ENCODE assay signal across 19 cellular contexts in the genomic region with DNA sequence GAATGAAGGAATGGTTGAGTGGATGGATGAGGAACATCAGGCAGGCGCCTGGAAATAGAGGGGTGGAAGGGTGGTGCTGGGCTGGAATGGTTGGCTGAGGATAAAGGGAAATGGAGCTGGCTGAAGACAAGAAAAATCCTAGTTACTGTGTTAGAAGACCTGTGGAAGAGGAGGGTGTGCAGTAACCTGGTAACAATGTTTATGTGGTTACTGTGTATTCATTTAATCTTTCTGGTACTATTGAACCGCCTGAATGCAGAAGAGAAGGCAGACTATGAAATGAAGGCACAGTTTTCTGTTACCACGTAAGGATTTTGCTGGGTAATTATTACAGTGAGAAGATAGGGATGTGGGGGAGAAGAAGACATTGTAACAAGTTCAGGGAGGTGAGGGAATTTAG.
DNase-seq lines count a peak whose midpoint lies in the region; ATAC-seq and TF ChIP-seq lines count a peak whose summit lies in the region.
"Had no signal": no experiment of that assay in that cellular context is flagged by ENCODE, and none has a peak within 500 bp of the region (broad histone marks: within the 10 kb centered on the region; RNA-seq: fewer than 3 reads in every experiment).

No MANE protein-coding gene starts in this region.

- H3K9ac ChIP-seq in PC-3 (ENCODE audit: low read length) (no peak overlapping the region), trophoblast cell (ENCODE audit: low read length) (no peak overlapping the region)
- H3K9ac ChIP-seq: BLaER1 treated with 17β-estradiol and CSF1 and Interleukin-3, amounts not matched to agents 10 nM and 100 nM; SK-N-SH had no signal

- no peak overlapping the region for H4K12ac ChIP-seq in trophoblast cell (ENCODE audit: low read depth, low read length)

- no peaks in the 10 kb centered on the region for H3K9me3 ChIP-seq in PC-3 (ENCODE audit: low read length)
- peaks cover 1% of the 10 kb centered on the region for H3K9me3 ChIP-seq in trophoblast cell (ENCODE audit: insufficient read depth, low read depth, low read length)
- H3K9me3 ChIP-seq: BLaER1 treated with 17β-estradiol and CSF1 and Interleukin-3, amounts not matched to agents 10 nM and 100 nM; Peyer's patch; SK-N-SH; thoracic aorta had no signal

- H3K4ac ChIP-seq in trophoblast cell (ENCODE audit: low read depth, low read length) = no peak overlapping the region

- H3K79me2 ChIP-seq in PC-3 (ENCODE audit: low read length) (peaks cover 60% of the 10 kb centered on the region), trophoblast cell (ENCODE audit: control insufficient read depth, insufficient read depth, low read length, poor library complexity) (no peaks in the 10 kb centered on the region)

- peak overlapping the region; percentile 12 for H2BK12ac ChIP-seq in trophoblast cell (ENCODE audit: low read length)

- no peaks in the 10 kb centered on the region for H3K9me2 ChIP-seq in PC-3 (replicated peaks; ENCODE audit: low read length)
- H3K9me2 ChIP-seq: SK-N-SH had no signal

- H3K27ac Mint-ChIP-seq in effector memory CD8-positive, alpha-beta T cell = peak overlapping the region; percentile 3 to 84

- H4K20me1 ChIP-seq in PC-3 (ENCODE audit: low read length) = peaks cover 7% of the 10 kb centered on the region; the same call in 1 of the 2 replicates

- H3F3A ChIP-seq in PC-3 (ENCODE audit: low read length, unreplicated experiment) = no peaks in the 10 kb centered on the region

- H2AFZ ChIP-seq in PC-3 (ENCODE audit: low read length) (no peak overlapping the region), trophoblast cell (ENCODE audit: insufficient read depth, low read length, poor library complexity) (no peak overlapping the region)

- H3K18ac ChIP-seq in trophoblast cell (ENCODE audit: low read length) = no peak overlapping the region

- no peak overlapping the region for H3K23ac ChIP-seq in trophoblast cell (ENCODE audit: low read length)

- H3K4me2 ChIP-seq in PC-3 (ENCODE audit: low read length) (0 out of 2 replicates have a peak overlapping the region, but pooled peaks have one; percentile 33), trophoblast cell (ENCODE audit: low read length) (no peak overlapping the region)
- H3K4me2 ChIP-seq: SK-N-SH had no signal

- no peak overlapping the region for H3K14ac ChIP-seq in trophoblast cell (ENCODE audit: low read length)

- H4K91ac ChIP-seq in trophoblast cell (ENCODE audit: low read depth, low read length) = peak overlapping the region; percentile 42

- DNase-seq in NCI-H2171 treated with DMSO at 0.1 percent for 48 hours (lab: John Stamatoyannopoulos, UW) (peak; percentile 32), NCI-H2171 (lab: John Stamatoyannopoulos, UW) (no peak), PC-3 (no peak), trophoblast cell (no peak), medulla oblongata (ENCODE audit: extremely low spot score) (no peak), HPDE6-E6E7 (ENCODE audit: extremely low spot score) (no peak)
- no peak for DNase-seq in effector memory CD8-positive, alpha-beta T cell
- DNase-seq: activated CD4-positive, alpha-beta T cell treated with anti-CD3 and anti-CD28 coated beads, Interleukin-2, amount 50 U/mL, for 1 hour; activated T-cell treated with anti-CD3 and anti-CD28 coated beads, Interleukin-2, amount 50 U/mL, for 1 hour; KBM-7; NCI-H774; Peyer's patch; SK-N-SH had no signal

- no CpG with 5 or more reads among the region's 3 CpGs for WGBS in trophoblast cell (ENCODE audit: extremely low coverage, insufficient coverage, insufficient read length)

- no peak overlapping the region for H2BK120ac ChIP-seq in trophoblast cell (ENCODE audit: insufficient read depth, low read length, poor library complexity)

- POLR2A ChIA-PET in PC-3 (lab: Charles Lee; ENCODE audit: unreplicated experiment) = no interaction called here

- H3K27ac ChIP-seq in PC-3 (ENCODE audit: low read length) (no peak overlapping the region), trophoblast cell (ENCODE audit: low read depth, low read length) (no peak overlapping the region)
- H3K27ac ChIP-seq: 22Rv1; BLaER1 treated with 17β-estradiol and CSF1 and Interleukin-3, amounts not matched to agents 10 nM and 100 nM; skin epidermis; thoracic aorta had no signal

- peaks cover 9% of the 10 kb centered on the region for H3K36me3 Mint-ChIP-seq in effector memory CD8-positive, alpha-beta T cell (ENCODE audit: insufficient read depth)

- CTCF ChIA-PET in PC-3 (lab: Charles Lee) = no interaction called here

- H4K8ac ChIP-seq in trophoblast cell (ENCODE audit: low read depth, low read length) = no peak overlapping the region

- H3K4me3 Mint-ChIP-seq in effector memory CD8-positive, alpha-beta T cell = no peak overlapping the region
- H3K4me3 Mint-ChIP-seq: endodermal cell had no signal

- H3K27me3 ChIP-seq in PC-3 (ENCODE audit: low read length) (no peaks in the 10 kb centered on the region), trophoblast cell (ENCODE audit: insufficient read depth, low read length) (no peaks in the 10 kb centered on the region)
- H3K27me3 ChIP-seq: BLaER1 treated with 17β-estradiol and CSF1 and Interleukin-3, amounts not matched to agents 10 nM and 100 nM; Peyer's patch had no signal

- intact Hi-C loops in PC-3 (cut with micrococcal nuclease) = no loop called here

- H3K36me3 ChIP-seq in PC-3 (ENCODE audit: low read depth, low read length) (no peaks in the 10 kb centered on the region), trophoblast cell (ENCODE audit: control insufficient read depth in 1 of 2, insufficient read depth in 2 of 2, low read length in 2 of 2) (no peaks in the 10 kb centered on the region)
- H3K36me3 ChIP-seq: Peyer's patch, thoracic aorta had no signal

- ATAC-seq in PC-3 (no peak), SK-N-SH treated with all-trans-retinoic acid at 6 μM for 48 hours (no peak; the same call in 2 of the 3 replicates)
- no peak for ATAC-seq in effector memory CD8-positive, alpha-beta T cell (replicated peaks)

- H3K4me3 ChIP-seq in PC-3 (ENCODE audit: low read length) = no peak overlapping the region
- H3K4me3 ChIP-seq in trophoblast cell (ENCODE audit: low read depth, low read length) = no peak overlapping the region
- H3K4me3 ChIP-seq: BLaER1 treated with 17β-estradiol and CSF1 and Interleukin-3, amounts not matched to agents 10 nM and 100 nM; Peyer's patch; skin epidermis; thoracic aorta had no signal

- TF ChIP-seq CTCF in PC-3 (conservative IDR thresholded peaks at IDR 0.05; ENCODE audit: low read depth, low read length) = no peak

- BruUV-seq in PC-3 (replicated peaks; lab: Mats Ljungman, UMichigan) = no TSS peak

- peaks cover 70 to 76% of the 10 kb centered on the region in 2 donors for H3K4me1 Mint-ChIP-seq in effector memory CD8-positive, alpha-beta T cell (ENCODE audit: low read depth in 2 of 2)

- H3K9me3 Mint-ChIP-seq in effector memory CD8-positive, alpha-beta T cell = no peaks in the 10 kb centered on the region
- H3K9me3 Mint-ChIP-seq: endodermal cell had no signal

- H3K79me1 ChIP-seq in trophoblast cell (ENCODE audit: low read length) = peaks cover 2% of the 10 kb centered on the region

- H3K4me1 ChIP-seq in PC-3 (ENCODE audit: insufficient read depth, low read length) = peaks cover 38% of the 10 kb centered on the region
- peaks cover 12 to 20% of the 10 kb centered on the region in 2 experiments for H3K4me1 ChIP-seq in trophoblast cell (ENCODE audit: control insufficient read depth in 1 of 2, insufficient read depth in 2 of 2, low read length in 2 of 2)

- no peak overlapping the region for H2BK5ac ChIP-seq in trophoblast cell (ENCODE audit: low read depth, low read length, poor library complexity)

- H2AK5ac ChIP-seq in trophoblast cell (ENCODE audit: low read length) = no peak overlapping the region

- no peaks in the 10 kb centered on the region for H3K27me3 Mint-ChIP-seq in effector memory CD8-positive, alpha-beta T cell

TF ChIP-seq in SK-N-SH treated with all-trans-retinoic acid at 6 μM for 48 hours, 23 proteins besides CTCF, POLR2A, EP300 and RAD21 (continues in another document):
- TF ChIP-seq OSR1 (CRISPR knock-in tag; IDR thresholded peaks at IDR 0.05) (no peak), ARNTL (CRISPR knock-in tag; IDR thresholded peaks at IDR 0.05; ENCODE audit: borderline replicate concordance, low read depth) (no peak), PPARA (CRISPR knock-in tag; IDR thresholded peaks at IDR 0.05; ENCODE audit: borderline replicate concordance) (no peak)
- TF ChIP-seq, protein P1, sequence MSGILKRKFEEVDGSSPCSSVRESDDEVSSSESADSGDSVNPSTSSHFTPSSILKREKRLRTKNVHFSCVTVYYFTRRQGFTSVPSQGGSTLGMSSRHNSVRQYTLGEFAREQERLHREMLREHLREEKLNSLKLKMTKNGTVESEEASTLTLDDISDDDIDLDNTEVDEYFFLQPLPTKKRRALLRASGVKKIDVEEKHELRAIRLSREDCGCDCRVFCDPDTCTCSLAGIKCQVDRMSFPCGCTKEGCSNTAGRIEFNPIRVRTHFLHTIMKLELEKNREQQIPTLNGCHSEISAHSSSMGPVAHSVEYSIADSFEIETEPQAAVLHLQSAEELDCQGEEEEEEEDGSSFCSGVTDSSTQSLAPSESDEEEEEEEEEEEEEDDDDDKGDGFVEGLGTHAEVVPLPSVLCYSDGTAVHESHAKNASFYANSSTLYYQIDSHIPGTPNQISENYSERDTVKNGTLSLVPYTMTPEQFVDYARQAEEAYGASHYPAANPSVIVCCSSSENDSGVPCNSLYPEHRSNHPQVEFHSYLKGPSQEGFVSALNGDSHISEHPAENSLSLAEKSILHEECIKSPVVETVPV (CRISPR knock-in tag; IDR thresholded peaks at IDR 0.05) = no peak
- TF ChIP-seq, protein P2, sequence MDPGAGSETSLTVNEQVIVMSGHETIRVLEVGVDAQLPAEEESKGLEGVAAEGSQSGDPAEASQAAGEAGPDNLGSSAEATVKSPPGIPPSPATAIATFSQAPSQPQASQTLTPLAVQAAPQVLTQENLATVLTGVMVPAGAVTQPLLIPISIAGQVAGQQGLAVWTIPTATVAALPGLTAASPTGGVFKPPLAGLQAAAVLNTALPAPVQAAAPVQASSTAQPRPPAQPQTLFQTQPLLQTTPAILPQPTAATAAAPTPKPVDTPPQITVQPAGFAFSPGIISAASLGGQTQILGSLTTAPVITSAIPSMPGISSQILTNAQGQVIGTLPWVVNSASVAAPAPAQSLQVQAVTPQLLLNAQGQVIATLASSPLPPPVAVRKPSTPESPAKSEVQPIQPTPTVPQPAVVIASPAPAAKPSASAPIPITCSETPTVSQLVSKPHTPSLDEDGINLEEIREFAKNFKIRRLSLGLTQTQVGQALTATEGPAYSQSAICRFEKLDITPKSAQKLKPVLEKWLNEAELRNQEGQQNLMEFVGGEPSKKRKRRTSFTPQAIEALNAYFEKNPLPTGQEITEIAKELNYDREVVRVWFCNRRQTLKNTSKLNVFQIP (CRISPR knock-in tag; IDR thresholded peaks at IDR 0.05; ENCODE audit: borderline replicate concordance, low read depth) = no peak
